Comparison of ENCODE assay signal across 1 cellular context in genomic region chr1:117114816-117115215, GRCh38.
TF ChIP-seq lines count a peak whose summit lies in the region.

No MANE protein-coding gene starts in this region.

TF ChIP-seq in K562, 482 proteins besides CTCF, POLR2A, EP300 and RAD21:
- TF ChIP-seq NR2C1 (IDR thresholded peaks at IDR 0.05) (no peak), NR2C1 (tag; IDR thresholded peaks at IDR 0.05) (no peak), RFX1 (IDR thresholded peaks at IDR 0.05) (peak; percentile 84), NRF1 (conservative IDR thresholded peaks at IDR 0.05 in 1 of 2, IDR thresholded peaks at IDR 0.05 in 1 of 2) (no peak), ZNF592 (IDR thresholded peaks at IDR 0.05) (no peak), MAFG (tag; conservative IDR thresholded peaks at IDR 0.05) (peak; percentile 36), ZNF407 (IDR thresholded peaks at IDR 0.05; ENCODE audit: low read depth) (no peak), TFAP4 (CRISPR knock-in tag; IDR thresholded peaks at IDR 0.05; ENCODE audit: borderline replicate concordance) (no peak), ZNF644 (tag; IDR thresholded peaks at IDR 0.05; ENCODE audit: low read depth) (no peak), DACH1 (IDR thresholded peaks at IDR 0.05; ENCODE audit: partially characterized antibody) (no peak), ZNF431 (CRISPR knock-in tag; IDR thresholded peaks at IDR 0.05) (no peak), PBX2 (CRISPR knock-in tag; IDR thresholded peaks at IDR 0.05; ENCODE audit: low read depth) (no peak), PBX2 (tag; conservative IDR thresholded peaks at IDR 0.05; ENCODE audit: low read depth) (no peak), ZBTB7A (IDR thresholded peaks at IDR 0.05; ENCODE audit: borderline replicate concordance, control insufficient read depth, low read depth, low read length) (no peak), HDAC2 (IDR thresholded peaks at IDR 0.05) (no peak), NFXL1 (CRISPR knock-in tag; IDR thresholded peaks at IDR 0.05) (no peak), ZNF121 (CRISPR knock-in tag; conservative IDR thresholded peaks at IDR 0.05) (no peak), FOXJ2 (tag; IDR thresholded peaks at IDR 0.05) (peak; percentile 100), ZNF324 (CRISPR knock-in tag; IDR thresholded peaks at IDR 0.05) (no peak), HMBOX1 (IDR thresholded peaks at IDR 0.05) (0 out of 2 replicates have a peak, but pooled peaks have one; percentile 26), MXI1 (IDR thresholded peaks at IDR 0.05; ENCODE audit: low read depth, low read length) (peak; percentile 81), RBM14 (IDR thresholded peaks at IDR 0.05; ENCODE audit: borderline replicate concordance, insufficient read depth, low read depth, low read length) (no peak), ZBTB2 (IDR thresholded peaks at IDR 0.05) (no peak), MAFF (IDR thresholded peaks at IDR 0.05; ENCODE audit: low read length) (no peak), BCL6 (CRISPR knock-in tag; IDR thresholded peaks at IDR 0.05) (no peak), HNRNPK (IDR thresholded peaks at IDR 0.05; ENCODE audit: low read depth, low read length, poor library complexity, severe bottlenecking) (no peak), C11orf30 (IDR thresholded peaks at IDR 0.05; ENCODE audit: low read depth) (peak; percentile 34; the same call in 1 of the 2 replicates), KHSRP (IDR thresholded peaks at IDR 0.05) (no peak), NR2C2 (CRISPR knock-in tag; IDR thresholded peaks at IDR 0.05) (no peak), NR2C2 (tag; IDR thresholded peaks at IDR 0.05) (no peak), NFE2 (IDR thresholded peaks at IDR 0.05; ENCODE audit: low read depth) (peak; percentile 59)
